ENCODE assay signal across 8 cellular contexts in genomic region chr15:89494941-89495637, GRCh38. TPM values are rescaled to one million over a fixed set of nuclear protein-coding genes. Genes with fewer than 3 reads are reported as not detected.
DNase-seq lines count a peak whose midpoint lies in the region; ATAC-seq and TF ChIP-seq lines count a peak whose summit lies in the region.

No MANE protein-coding gene starts in this region.

- CTCF ChIA-PET in Calu3 (lab: Charles Lee): interaction anchor here (0.8 to 1.2 kb wide), 2 partner anchors 9 to 80 kb away, joined by 3 to 4 read pairs; partner anchors contain the start of gene TICRR
- CTCF ChIA-PET in activated CD8-positive, alpha-beta T cell treated with anti-CD3 and anti-CD28 coated beads for 36 hours (lab: Charles Lee): interaction anchor here (0.9 to 1.5 kb wide), 7 partner anchors 11 to 160 kb away, joined by 3 to 4 read pairs (median 3); no protein-coding TSS in a partner anchor

- DNase-seq in Calu3 (peak; percentile 40), H7 (peak; percentile 72), left lobe of liver (ENCODE audit: low spot score) (peak; percentile 48), glomerular visceral epithelial cell (ENCODE audit: extremely low spot score) (no peak)
- DNase-seq in activated CD8-positive, alpha-beta T cell treated with anti-CD3 and anti-CD28 coated beads for 36 hours: peak; percentile 57
- DNase-seq in activated CD4-positive, CD25-positive, alpha-beta regulatory T cell (lab: John Stamatoyannopoulos, UW): no peak

- BruUV-seq in Calu3 (replicated peaks; lab: Mats Ljungman, UMichigan): no TSS peak

- no peak for ATAC-seq in activated CD8-positive, alpha-beta T cell treated with anti-CD3 and anti-CD28 coated beads for 36 hours
- ATAC-seq in left lobe of liver (peak; percentile 60), GM21447 (IDR thresholded peaks at IDR 0.05; ENCODE audit: unreplicated experiment) (no peak), HG02852 (IDR thresholded peaks at IDR 0.05; ENCODE audit: unreplicated experiment) (no peak)

- intact Hi-C loops in Calu3 (cut with micrococcal nuclease; ENCODE audit: unreplicated experiment): loop anchor here (5.0 kb wide), 1 partner anchor 82 kb away; the partner anchor contains the start of gene TICRR
- intact Hi-C loops in activated CD8-positive, alpha-beta T cell treated with anti-CD3 and anti-CD28 coated beads for 36 hours (cut with micrococcal nuclease): loop anchor here (5.0 kb wide), 1 partner anchor 62 kb away; no protein-coding TSS in a partner anchor

- H3K27me3 ChIP-seq in H7 (ENCODE audit: control insufficient read depth, insufficient read depth, low read length): peaks cover 30% of the 10 kb centered on the region

- H3K27me3 Mint-ChIP-seq in Calu3 (ENCODE audit: unreplicated experiment): peaks cover 45% of the 10 kb centered on the region
- H3K27me3 Mint-ChIP-seq in activated CD8-positive, alpha-beta T cell treated with anti-CD3 and anti-CD28 coated beads for 36 hours: peaks cover 46% of the 10 kb centered on the region

- H3K4me3 Mint-ChIP-seq in Calu3 (ENCODE audit: low read depth, unreplicated experiment): no peak overlapping the region
- H3K4me3 Mint-ChIP-seq in activated CD8-positive, alpha-beta T cell treated with anti-CD3 and anti-CD28 coated beads for 36 hours: no peak overlapping the region

- H3K27ac Mint-ChIP-seq in Calu3 (ENCODE audit: unreplicated experiment): no peak overlapping the region
- no peak overlapping the region for H3K27ac Mint-ChIP-seq in activated CD8-positive, alpha-beta T cell treated with anti-CD3 and anti-CD28 coated beads for 36 hours

- no peak overlapping the region for H3K4me3 ChIP-seq in H7 (ENCODE audit: insufficient read depth, low read depth, low read length)

- no peaks in the 10 kb centered on the region for H3K9me3 Mint-ChIP-seq in Calu3 (ENCODE audit: low read depth, unreplicated experiment)
- no peaks in the 10 kb centered on the region for H3K9me3 Mint-ChIP-seq in activated CD8-positive, alpha-beta T cell treated with anti-CD3 and anti-CD28 coated beads for 36 hours

- POLR2A ChIA-PET in activated CD8-positive, alpha-beta T cell treated with anti-CD3 and anti-CD28 coated beads for 36 hours (lab: Charles Lee): interaction anchor here (0.6 kb wide), 1 partner anchor 76 kb away, joined by 3 read pairs; no protein-coding TSS in a partner anchor

- H3K36me3 Mint-ChIP-seq in Calu3 (ENCODE audit: insufficient read depth, unreplicated experiment): peaks cover 18% of the 10 kb centered on the region
- H3K36me3 Mint-ChIP-seq in activated CD8-positive, alpha-beta T cell treated with anti-CD3 and anti-CD28 coated beads for 36 hours (ENCODE audit: low read depth): no peaks in the 10 kb centered on the region

- no peaks in the 10 kb centered on the region for H3K36me3 ChIP-seq in H7 (replicated peaks; ENCODE audit: control insufficient read depth, insufficient read depth, low read length)

- H3K4me1 Mint-ChIP-seq in Calu3 (ENCODE audit: low read depth, unreplicated experiment): peaks cover 25% of the 10 kb centered on the region
- H3K4me1 Mint-ChIP-seq in activated CD8-positive, alpha-beta T cell treated with anti-CD3 and anti-CD28 coated beads for 36 hours (ENCODE audit: low read depth): peaks cover 8% of the 10 kb centered on the region

- TF ChIP-seq CTCF in Calu3 (IDR thresholded peaks at IDR 0.05; ENCODE audit: unreplicated experiment): peak; percentile 68
- peak; percentile 50 for TF ChIP-seq CTCF in activated CD8-positive, alpha-beta T cell treated with anti-CD3 and anti-CD28 coated beads for 36 hours (IDR thresholded peaks at IDR 0.05)

RNA-seq across cellular contexts. Expression of gene RHCG, which starts 1.3 kb away (rescaled TPM):
- total RNA-seq in Calu3 (2022) (0.59 and 1.1 TPM in 2 replicates), left lobe of liver (0.15 TPM)
- 0.67 TPM in 1 of 2 replicates, not detected in the other for total RNA-seq in H7 (2014; rRNA removed; shearing (Covaris generic))
- total RNA-seq in activated CD8-positive, alpha-beta T cell treated with anti-CD3 and anti-CD28 coated beads for 36 hours: not detected

Comparison
In these comparisons a context has a peak if more than half of its experiments do, and no peak if none do; other contexts are left out.
1. DNase-seq: peak in Calu3 (single experiment), H7 (single experiment), activated CD8-positive, alpha-beta T cell treated with anti-CD3 and anti-CD28 coated beads for 36 hours (single experiment) and left lobe of liver (single experiment); none in glomerular visceral epithelial cell (single experiment) and activated CD4-positive, CD25-positive, alpha-beta regulatory T cell (0 of 4).